18 cellular contexts compared by ENCODE assay signal in genomic region chr18:73959341-73959740, GRCh38.
"Had no signal": no experiment of that assay in that cellular context is flagged by ENCODE, and none has a peak within 500 bp of the region (broad histone marks: within the 10 kb centered on the region; RNA-seq: fewer than 3 reads in every experiment).

No MANE protein-coding gene starts in this region.

- H3K27ac ChIP-seq: foreskin keratinocyte, lower lobe of right lung, right lobe of liver, tibial artery had no signal

- DNase-seq: activated CD4-positive, alpha-beta T cell treated with anti-CD3 and anti-CD28 coated beads for 4 hours; activated CD4-positive, alpha-beta T cell treated with anti-CD3 and anti-CD28 coated beads, Interleukin-2, amount 50 U/mL, for 48 hours; activated CD4-positive, CD25-positive, alpha-beta regulatory T cell; activated effector memory CD4-positive, alpha-beta T cell treated with Interleukin-2 at 50 U/mL for 16 hours; activated naive CD4-positive, alpha-beta T cell treated with anti-CD3 and anti-CD28 coated beads for 36 hours; activated naive CD8-positive, alpha-beta T cell treated with anti-CD3 and anti-CD28 coated beads, Interleukin-2, amount 10 ng/mL, durations not matched to agents 7 days and 5 days; activated T-cell treated with anti-CD3 and anti-CD28 coated beads, Interleukin-2, amount 50 U/mL, for 48 hours; amygdala; effector CD4-positive, alpha-beta T cell; foreskin keratinocyte; lower lobe of right lung; naive thymus-derived CD4-positive, alpha-beta T cell; occipital lobe; right lobe of liver; small intestine; stimulated activated CD4-positive, alpha-beta T cell treated with anti-CD3 and anti-CD28 coated beads, Interleukin-2, amount 100 ng/mL, for 24 hours; stimulated activated naive CD8-positive, alpha-beta T cell treated with anti-CD3 and anti-CD28 coated beads, Interleukin-15, amount 100 ng/mL, for 72 hours; tibial artery had no signal

- H3K4me1 ChIP-seq: foreskin keratinocyte, lower lobe of right lung, right lobe of liver, tibial artery had no signal

- H3K36me3 ChIP-seq: lower lobe of right lung, right lobe of liver, tibial artery had no signal

- H3K27me3 ChIP-seq: foreskin keratinocyte, right lobe of liver, tibial artery had no signal

- H3K9me3 ChIP-seq: lower lobe of right lung, right lobe of liver, tibial artery had no signal

- H3K4me3 ChIP-seq: lower lobe of right lung, right lobe of liver, tibial artery had no signal
